9 cellular contexts compared by ENCODE assay signal in the genomic region with DNA sequence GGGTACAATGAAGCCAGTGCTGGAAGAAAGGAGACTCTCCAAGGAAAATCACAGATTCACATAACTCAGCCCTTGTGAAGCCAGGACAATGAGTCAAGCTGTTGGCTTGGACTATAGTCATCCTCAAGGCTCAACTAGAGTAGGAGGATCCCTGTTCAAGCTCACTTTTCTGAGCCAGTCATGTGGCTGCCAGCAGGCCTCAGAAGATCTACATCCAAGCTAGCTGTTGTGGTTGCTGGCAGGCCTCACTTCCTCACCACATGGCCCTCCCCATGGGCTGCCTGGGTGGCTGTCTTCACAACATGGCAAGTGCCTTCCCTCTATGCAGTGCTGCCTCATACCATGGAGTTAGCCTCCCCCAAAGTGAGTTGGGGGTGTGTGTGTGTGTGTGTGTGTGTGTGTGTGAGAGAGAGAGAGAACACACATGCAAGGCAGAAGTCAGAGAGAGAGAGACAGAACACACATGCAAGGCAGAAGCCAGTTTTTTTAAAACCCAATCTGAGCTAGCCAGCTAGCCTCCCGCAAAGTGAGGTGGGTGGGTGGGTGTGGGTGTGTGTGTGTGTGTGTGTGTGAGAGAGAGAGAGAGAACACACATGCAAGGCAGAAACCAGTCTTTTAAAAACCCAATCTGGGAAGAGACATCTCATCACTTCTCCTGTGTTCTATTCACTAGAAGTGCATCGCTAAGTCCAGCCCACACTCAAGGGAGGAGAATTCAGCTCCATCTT. TPM values are rescaled to one million over a fixed set of nuclear protein-coding genes. Genes with fewer than 3 reads are reported as not detected.
A peak's percentile ranks its signal among the peaks of the same experiment; 100 is the strongest.
DNase-seq lines count a peak whose midpoint lies in the region; ATAC-seq lines count a peak whose summit lies in the region.
"Had no signal": no experiment of that assay in that cellular context is flagged by ENCODE, and none has a peak within 500 bp of the region (broad histone marks: within the 10 kb centered on the region; RNA-seq: fewer than 3 reads in every experiment).

No MANE protein-coding gene starts in this region.

- H3K9me3 Mint-ChIP-seq in activated naive CD4-positive, alpha-beta T cell treated with anti-CD3 and anti-CD28 coated beads, Interleukin-2, amount 50 U/mL, for 72 hours, result peaks cover 0 to 5% of the 10 kb centered on the region in 2 donors

- intact Hi-C loops in cardiac septum (cut with DNase I), result no loop called here

- H3K36me3 ChIP-seq in skeletal muscle satellite cell (ENCODE audit: insufficient read depth, low read length), result no peaks in the 10 kb centered on the region
- H3K36me3 ChIP-seq: neutrophil had no signal

- no peak overlapping the region for H3K4me3 ChIP-seq in skeletal muscle satellite cell (ENCODE audit: low read length)

- peaks cover 16% of the 10 kb centered on the region for H3K4me1 ChIP-seq in skeletal muscle satellite cell (ENCODE audit: control insufficient read depth, insufficient read depth, low read length)

- H3K4me2 ChIP-seq in skeletal muscle satellite cell (ENCODE audit: low read length), result peak overlapping the region; percentile 43

- no peaks in the 10 kb centered on the region for H3K27me3 ChIP-seq in skeletal muscle satellite cell (ENCODE audit: control insufficient read depth, insufficient read depth, low read length)
- H3K27me3 ChIP-seq: neutrophil had no signal

- H3K36me3 Mint-ChIP-seq in activated naive CD4-positive, alpha-beta T cell treated with anti-CD3 and anti-CD28 coated beads, Interleukin-2, amount 50 U/mL, for 72 hours, result peaks cover 0 to 21% of the 10 kb centered on the region in 2 donors

- no peak overlapping the region for H3K9ac ChIP-seq in skeletal muscle satellite cell (ENCODE audit: low read depth, low read length)

- DNase-seq in DMS 273 (lab: John Stamatoyannopoulos, UW; ENCODE audit: unreplicated experiment), result peak; percentile 53
- DNase-seq in DMS 273 treated with DMSO at 0.1 percent for 48 hours (lab: John Stamatoyannopoulos, UW), result no peak
- DNase-seq in SKM-1 (lab: John Stamatoyannopoulos, UW; ENCODE audit: unreplicated experiment), result peak; percentile 63
- DNase-seq in activated naive CD4-positive, alpha-beta T cell treated with anti-CD3 and anti-CD28 coated beads, Interleukin-2, amount 50 U/mL, for 72 hours (ENCODE audit: low spot score in 2 of 2), result peak; percentile 72 to 74
- DNase-seq in cardiac septum (ENCODE audit: low spot score), result peak; percentile 89
- DNase-seq in iPS-NIHi7 (ENCODE audit: extremely low spot score), result no peak

- ATAC-seq in HG03196 (IDR thresholded peaks at IDR 0.05; ENCODE audit: unreplicated experiment), result peak; percentile 75
- ATAC-seq in activated naive CD4-positive, alpha-beta T cell treated with anti-CD3 and anti-CD28 coated beads, Interleukin-2, amount 50 U/mL, for 72 hours, result peak; percentile 97 to 98

- H3K9me3 ChIP-seq in skeletal muscle satellite cell (replicated peaks; ENCODE audit: low read length), result no peaks in the 10 kb centered on the region
- H3K9me3 ChIP-seq: neutrophil had no signal

- H3K27ac Mint-ChIP-seq in activated naive CD4-positive, alpha-beta T cell treated with anti-CD3 and anti-CD28 coated beads, Interleukin-2, amount 50 U/mL, for 72 hours, result peak overlapping the region; percentile 86 to 96

RNA-seq across cellular contexts. Expression of gene SCAI, which starts 17.1 kb away (rescaled TPM):
- total RNA-seq in activated naive CD4-positive, alpha-beta T cell treated with anti-CD3 and anti-CD28 coated beads, Interleukin-2, amount 50 U/mL, for 72 hours, result 10 to 100 TPM; 17.9 to 18.0 TPM
- total RNA-seq in cardiac septum, result 4.8 TPM
- 5.7 and 6.1 TPM in 2 replicates for total RNA-seq in skeletal muscle satellite cell (2012; rRNA removed)

Comparison
In these comparisons a context has a peak if more than half of its experiments do, and no peak if none do; other contexts are left out.
1. DNase-seq: peak in DMS 273 (single experiment), SKM-1 (single experiment), activated naive CD4-positive, alpha-beta T cell treated with anti-CD3 and anti-CD28 coated beads, Interleukin-2, amount 50 U/mL, for 72 hours (2 of 2) and cardiac septum (single experiment); none in DMS 273 treated with DMSO at 0.1 percent for 48 hours (single experiment) and iPS-NIHi7 (single experiment).